ENCODE assay signal across 9 cellular contexts in the genomic region with DNA sequence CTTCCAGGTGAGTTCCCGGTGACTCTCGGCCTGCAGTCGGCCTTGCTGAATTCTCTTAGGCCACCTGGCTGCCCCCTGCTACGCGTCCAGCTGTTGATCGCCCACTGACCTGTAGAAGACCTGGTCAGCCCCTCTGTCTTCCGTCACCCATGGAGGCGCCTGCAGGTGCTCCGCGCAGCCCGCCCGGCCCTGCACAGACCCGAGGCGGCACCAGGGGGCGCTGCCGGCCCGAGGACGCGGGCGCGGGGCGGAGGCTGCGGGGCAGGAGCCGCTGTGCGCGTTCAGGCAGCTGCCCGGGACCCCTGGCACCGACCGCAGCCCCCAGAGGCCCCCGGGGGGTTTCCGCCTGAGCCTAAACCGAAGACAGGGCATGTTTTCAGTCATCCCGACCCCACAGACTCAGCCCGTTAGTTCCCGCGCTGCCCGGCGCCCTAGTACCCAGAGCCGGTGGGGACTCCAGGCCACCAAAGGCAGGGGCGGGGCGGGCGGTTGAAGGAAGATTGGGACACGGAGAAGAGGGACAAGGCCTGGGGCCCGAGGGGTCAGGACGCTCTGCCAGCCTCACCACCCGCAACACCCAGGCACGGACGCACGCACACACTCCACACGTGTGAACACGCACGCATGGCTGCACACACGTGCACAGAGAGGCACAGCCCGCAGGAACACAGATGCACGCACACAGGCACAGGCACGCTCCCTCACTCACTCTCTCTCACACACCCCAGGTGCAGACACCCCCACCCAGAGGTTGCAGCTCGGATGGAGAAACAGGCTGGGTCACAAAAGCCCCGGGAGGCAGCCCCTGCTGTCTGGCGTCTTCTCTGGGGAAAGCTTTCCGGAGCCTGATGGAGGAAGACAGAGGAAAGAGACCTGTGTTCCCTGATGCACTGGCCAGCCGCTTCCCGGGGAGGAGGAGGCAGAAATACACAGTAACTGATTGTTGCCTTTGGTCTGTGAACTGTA. TPM values are rescaled to one million over a fixed set of nuclear protein-coding genes. Genes with fewer than 3 reads are reported as not detected.
DNase-seq lines count a peak whose midpoint lies in the region; ATAC-seq and TF ChIP-seq lines count a peak whose summit lies in the region.
"Not testable (repeated sequence)": the region's sequence is repeated elsewhere in the genome, so short reads cannot be mapped to it uniquely, and the experiment has no call there.
"Had no signal": no experiment of that assay in that cellular context is flagged by ENCODE, and none has a peak within 500 bp of the region (broad histone marks: within the 10 kb centered on the region; RNA-seq: fewer than 3 reads in every experiment).

No MANE protein-coding gene starts in this region.

- not testable (repeated sequence) for H3K27ac ChIP-seq in thoracic aorta

- H3K4me1 ChIP-seq in thoracic aorta (ENCODE audit: control insufficient read depth in 1 of 2, low read depth in 2 of 2) = not testable (repeated sequence)

- POLR2A ChIA-PET in activated CD8-positive, alpha-beta T cell treated with anti-CD3 and anti-CD28 coated beads for 36 hours (lab: Charles Lee) = not testable (repeated sequence)

- H3K9me3 ChIP-seq in thoracic aorta = not testable (repeated sequence)

- not testable (repeated sequence) for H3K4me1 Mint-ChIP-seq in IgD-negative memory B cell; chondrocyte (ENCODE audit: low read depth); memory B cell
- H3K4me1 Mint-ChIP-seq in activated CD8-positive, alpha-beta T cell treated with anti-CD3 and anti-CD28 coated beads for 36 hours (ENCODE audit: low read depth) = peaks cover 10% of the 10 kb centered on the region

- peak overlapping the region; percentile 11 to 71 (median 59) for H3K4me3 Mint-ChIP-seq in IgD-negative memory B cell
- H3K4me3 Mint-ChIP-seq in activated CD8-positive, alpha-beta T cell treated with anti-CD3 and anti-CD28 coated beads for 36 hours = peak overlapping the region; percentile 66
- peak overlapping the region; percentile 55 for H3K4me3 Mint-ChIP-seq in chondrocyte (ENCODE audit: unreplicated experiment)
- H3K4me3 Mint-ChIP-seq in memory B cell = peak overlapping the region; percentile 56

- intact Hi-C loops in activated CD8-positive, alpha-beta T cell treated with anti-CD3 and anti-CD28 coated beads for 36 hours (cut with micrococcal nuclease) = not testable (repeated sequence)

- ATAC-seq in GM18861 (IDR thresholded peaks at IDR 0.05; ENCODE audit: unreplicated experiment) (peak; percentile 72), GM21529 (IDR thresholded peaks at IDR 0.05; ENCODE audit: unreplicated experiment) (peak; percentile 91), HG02973 (IDR thresholded peaks at IDR 0.05; ENCODE audit: unreplicated experiment) (peak; percentile 77), memory B cell (ENCODE audit: low read depth) (peak; percentile 89), thoracic aorta (ENCODE audit: insufficient number of reproducible peaks, low FRiP score, low read depth) (peak; percentile 59)
- peak; percentile 90 for ATAC-seq in activated CD8-positive, alpha-beta T cell treated with anti-CD3 and anti-CD28 coated beads for 36 hours

- not testable (repeated sequence) for H3K27me3 Mint-ChIP-seq in IgD-negative memory B cell; activated CD8-positive, alpha-beta T cell treated with anti-CD3 and anti-CD28 coated beads for 36 hours; memory B cell
- H3K27me3 Mint-ChIP-seq in chondrocyte (ENCODE audit: low read depth) = peaks cover 10% of the 10 kb centered on the region

- not testable (repeated sequence) for H3K9me3 Mint-ChIP-seq in IgD-negative memory B cell; activated CD8-positive, alpha-beta T cell treated with anti-CD3 and anti-CD28 coated beads for 36 hours; chondrocyte (ENCODE audit: low read depth); memory B cell

- H3K4me3 ChIP-seq in thoracic aorta = not testable (repeated sequence)

- not testable (repeated sequence) for TF ChIP-seq CTCF in activated CD8-positive, alpha-beta T cell treated with anti-CD3 and anti-CD28 coated beads for 36 hours (IDR thresholded peaks at IDR 0.05); chondrocyte (IDR thresholded peaks at IDR 0.05); thoracic aorta (IDR thresholded peaks at IDR 0.05)

- H3K27ac Mint-ChIP-seq in IgD-negative memory B cell = peak overlapping the region; percentile 9 to 53 (median 27)
- H3K27ac Mint-ChIP-seq in activated CD8-positive, alpha-beta T cell treated with anti-CD3 and anti-CD28 coated beads for 36 hours = peak overlapping the region; percentile 84
- not testable (repeated sequence) for H3K27ac Mint-ChIP-seq in chondrocyte (ENCODE audit: unreplicated experiment); memory B cell

- H3K36me3 Mint-ChIP-seq in IgD-negative memory B cell; activated CD8-positive, alpha-beta T cell treated with anti-CD3 and anti-CD28 coated beads for 36 hours (ENCODE audit: low read depth); chondrocyte (ENCODE audit: low read depth); memory B cell: not testable (repeated sequence)

- CTCF ChIA-PET in activated CD8-positive, alpha-beta T cell treated with anti-CD3 and anti-CD28 coated beads for 36 hours (lab: Charles Lee) = not testable (repeated sequence)

- peak; percentile 50 for DNase-seq in activated CD8-positive, alpha-beta T cell treated with anti-CD3 and anti-CD28 coated beads for 36 hours
- not testable (repeated sequence) for DNase-seq in chondrocyte (ENCODE audit: low spot score); thoracic aorta (ENCODE audit: low spot score)
- DNase-seq in memory B cell (ENCODE audit: low spot score in 2 of 2) = peak; percentile 46 to 53

- H3K36me3 ChIP-seq in thoracic aorta = not testable (repeated sequence)

- H3K27me3 ChIP-seq in thoracic aorta (replicated peaks; ENCODE audit: insufficient read depth) = not testable (repeated sequence)

RNA-seq across cellular contexts. Expression of a gene that starts 41.1 kb away (rescaled TPM):
- not detected for polyA plus RNA-seq in IgD-negative memory B cell
- total RNA-seq in activated CD8-positive, alpha-beta T cell treated with anti-CD3 and anti-CD28 coated beads for 36 hours = not detected
- total RNA-seq in chondrocyte = 2.1 to 26.1 TPM (median 2.9 TPM) in 3 replicates
- 100 to 1,000 TPM; 135 to 153 TPM for total RNA-seq in thoracic aorta
- total RNA-seq: mononuclear cell had no signal
